ENCODE assay signal across 9 cellular contexts in genomic region chr1:236063551-236063918, GRCh38. TPM values are rescaled to one million over a fixed set of nuclear protein-coding genes. Genes with fewer than 3 reads are reported as not detected.
A peak's percentile ranks its signal among the peaks of the same experiment; 100 is the strongest.
DNase-seq lines count a peak whose midpoint lies in the region; ATAC-seq and TF ChIP-seq lines count a peak whose summit lies in the region.
"Had no signal": no experiment of that assay in that cellular context is flagged by ENCODE, and none has a peak within 500 bp of the region (broad histone marks: within the 10 kb centered on the region; RNA-seq: fewer than 3 reads in every experiment).

No MANE protein-coding gene starts in this region.

- TF ChIP-seq CTCF in IMR-90 (conservative IDR thresholded peaks at IDR 0.05; ENCODE audit: low read depth, low read length) (no peak), epithelial cell of proximal tubule (conservative IDR thresholded peaks at IDR 0.05; ENCODE audit: low read depth, low read length) (no peak), nephron (IDR thresholded peaks at IDR 0.05; ENCODE audit: unreplicated experiment in 3 of 3) (no peak)

- ATAC-seq in IMR-90 (ENCODE audit: low read depth) = no peak

- H2AK9ac ChIP-seq in IMR-90 (replicated peaks; ENCODE audit: low read depth, low read length, poor library complexity) = peak overlapping the region; percentile 91

- peak overlapping the region; percentile 73 for H3K9ac ChIP-seq in IMR-90 (ENCODE audit: low read depth, low read length)

- H3K56ac ChIP-seq in IMR-90 (ENCODE audit: extremely low read depth, insufficient read depth, low read length) = peak overlapping the region; percentile 74

- peak overlapping the region; percentile 70 for H3K4ac ChIP-seq in IMR-90 (ENCODE audit: low read depth, low read length)

- POLR2A ChIA-PET in IMR-90 (lab: Charles Lee; ENCODE audit: unreplicated experiment) = no interaction called here

- peak overlapping the region; percentile 65; the same call in 1 of the 2 replicates for H2AK5ac ChIP-seq in IMR-90 (ENCODE audit: low read depth, low read length)

- peak overlapping the region; percentile 67 for H3K14ac ChIP-seq in IMR-90 (replicated peaks; ENCODE audit: low read depth, low read length)

- peaks cover 51% of the 10 kb centered on the region for H3K4me1 Mint-ChIP-seq in nephron

- peak overlapping the region; percentile 9 for H2BK20ac ChIP-seq in IMR-90 (ENCODE audit: low read depth, low read length)

- H3K9me1 ChIP-seq in IMR-90 (ENCODE audit: insufficient read depth, low read length) = no peaks in the 10 kb centered on the region

- DNase-seq in IMR-90 (no peak), epithelial cell of proximal tubule (ENCODE audit: low read depth) (no peak), medulla oblongata (ENCODE audit: extremely low spot score) (no peak), NCI-H1694 (lab: John Stamatoyannopoulos, UW) (no peak), NCI-H524 (lab: John Stamatoyannopoulos, UW) (no peak), HK-2 (ENCODE audit: unreplicated experiment) (no peak)
- DNase-seq: central memory CD4-positive, alpha-beta T cell had no signal

- peaks cover 8% of the 10 kb centered on the region for H3K36me3 ChIP-seq in ACC112 (ENCODE audit: insufficient read depth, low read length)
- no peaks in the 10 kb centered on the region for H3K36me3 ChIP-seq in IMR-90 (ENCODE audit: control insufficient read depth, insufficient read depth, low read length)

- BruUV-seq in IMR-90 (replicated peaks; lab: Mats Ljungman, UMichigan) = no TSS peak

- H3K27ac Mint-ChIP-seq in nephron = peak overlapping the region; percentile 94 to 97 (median 97)

- peak overlapping the region; percentile 90 for H2AFZ ChIP-seq in ACC112 (ENCODE audit: low read length, unreplicated experiment)
- H2AFZ ChIP-seq in IMR-90 (replicated peaks; ENCODE audit: low read length, poor library complexity) = peak overlapping the region; percentile 97

- peak overlapping the region; percentile 44 for H2BK120ac ChIP-seq in IMR-90 (ENCODE audit: low read depth, low read length)

- peak overlapping the region; percentile 55 for H4K91ac ChIP-seq in IMR-90 (ENCODE audit: insufficient read depth, low read depth, low read length)

- peaks cover 15% of the 10 kb centered on the region for H3K36me3 Mint-ChIP-seq in nephron (ENCODE audit: low read depth)

- no peaks in the 10 kb centered on the region for H4K20me1 ChIP-seq in IMR-90 (ENCODE audit: insufficient read depth, low read length)

- H3K4me3 Mint-ChIP-seq in nephron = peak overlapping the region; percentile 87 to 93 (median 92)

- intact Hi-C loops in IMR-90 (cut with micrococcal nuclease) = no loop called here

- 0 out of 3 replicates have a peak overlapping the region, but pooled peaks have one; percentile 1 for H2BK15ac ChIP-seq in IMR-90 (ENCODE audit: low read depth, low read length)

- H3K27me3 ChIP-seq in ACC112 (ENCODE audit: insufficient read depth, low read length) (no peaks in the 10 kb centered on the region), IMR-90 (ENCODE audit: control insufficient read depth, insufficient read depth, low read length) (no peaks in the 10 kb centered on the region)

- no peak for TF ChIP-seq POLR2A in IMR-90 (IDR thresholded peaks at IDR 0.05; ENCODE audit: low read depth, low read length)

- H3K79me2 ChIP-seq in ACC112 (ENCODE audit: control insufficient read depth, insufficient read depth, low read length, unreplicated experiment) = peaks cover 34% of the 10 kb centered on the region

- peak overlapping the region; percentile 75 for H3K4me2 ChIP-seq in IMR-90 (ENCODE audit: low read depth, low read length)

- dilution Hi-C loops in IMR-90 (cut with HindIII; ENCODE audit: low sequenced_read_pairs, unreplicated experiment) = no loop called here

- peak overlapping the region; percentile 36 for H2BK5ac ChIP-seq in IMR-90 (ENCODE audit: low read depth, low read length, poor library complexity, severe bottlenecking)

- no peak overlapping the region for H4K5ac ChIP-seq in IMR-90 (ENCODE audit: low read depth, low read length)

- H3K4me1 ChIP-seq in ACC112 (ENCODE audit: control insufficient read depth, insufficient read depth, low read length, unreplicated experiment) (peaks cover 11% of the 10 kb centered on the region), IMR-90 (ENCODE audit: control insufficient read depth, insufficient read depth, low read length) (peaks cover 5% of the 10 kb centered on the region)

- H4K8ac ChIP-seq in IMR-90 (ENCODE audit: low read depth in 2 of 2, low read length in 2 of 2) = peak overlapping the region; percentile 3 to 64; a peak in 3 of 4 replicates

- H3K9me3 ChIP-seq in IMR-90 (ENCODE audit: control insufficient read depth, insufficient read depth, low read length) = no peaks in the 10 kb centered on the region

- peak overlapping the region; percentile 94 for H3K4me3 ChIP-seq in ACC112 (ENCODE audit: low read depth, low read length)
- H3K4me3 ChIP-seq in IMR-90 (ENCODE audit: insufficient read depth, low read depth, low read length) = peak overlapping the region; percentile 78
- peak overlapping the region; percentile 70 for H3K4me3 ChIP-seq in epithelial cell of proximal tubule (ENCODE audit: low read depth, low read length)

- H3K9me3 Mint-ChIP-seq in nephron = no peaks in the 10 kb centered on the region

- peak overlapping the region; percentile 0; the same call in 1 of the 2 replicates for H3K18ac ChIP-seq in IMR-90 (ENCODE audit: low read depth, low read length)

- WGBS in IMR-90 (ENCODE audit: extremely low coverage in 2 of 2, insufficient read length in 1 of 2), 2 experiments = no CpG with 5 or more reads among the region's 6 CpGs

- H3K27ac ChIP-seq in ACC112 (ENCODE audit: low read depth, low read length) = peak overlapping the region; percentile 46; the same call in 1 of the 2 replicates
- peak overlapping the region; percentile 50 for H3K27ac ChIP-seq in IMR-90 (ENCODE audit: insufficient read depth, low read length)

- CTCF ChIA-PET in IMR-90 (lab: Yijun Ruan, JAX) = no interaction called here

- peak overlapping the region; percentile 66 for H3K23ac ChIP-seq in IMR-90 (ENCODE audit: low read depth, low read length)

- H3K79me1 ChIP-seq in IMR-90 (ENCODE audit: low read depth in 1 of 2, low read length in 2 of 2) = peaks cover 30 to 32% of the 10 kb centered on the region in 2 experiments

- no peak for TF ChIP-seq RAD21 in IMR-90 (IDR thresholded peaks at IDR 0.05; ENCODE audit: low read length)

- in situ Hi-C loops in IMR-90 (cut with MboI; ENCODE audit: low sequenced_read_pairs) = no loop called here

- H3K27me3 Mint-ChIP-seq in nephron (ENCODE audit: low read depth) = no peaks in the 10 kb centered on the region

TF ChIP-seq in IMR-90, 13 proteins besides CTCF, POLR2A, EP300 and RAD21:
- TF ChIP-seq ELK1 (IDR thresholded peaks at IDR 0.05; ENCODE audit: borderline replicate concordance, low read depth, low read length) (no peak), BHLHE40 (IDR thresholded peaks at IDR 0.05; ENCODE audit: low read depth, low read length) (no peak)

RNA-seq across cellular contexts. Expression of gene NID1, which starts 1.4 kb away (rescaled TPM):
- total RNA-seq in IMR-90 (2012; rRNA removed) = 21.9 and 23.9 TPM in 2 replicates
- polyA plus RNA-seq in IMR-90 (2012; rRNA removed) = 80.8 and 83.3 TPM in 2 replicates
- 47.5 and 63.2 TPM in 2 replicates for polyA plus RNA-seq in IMR-90 (2012; cell fraction: cytosol; rRNA removed)
- polyA plus RNA-seq in IMR-90 (2012; cell fraction: nucleus; rRNA removed; ENCODE audit: low replicate concordance) = 33.2 and 41.3 TPM in 2 replicates
- 19.2 and 23.2 TPM in 2 replicates for total RNA-seq in epithelial cell of proximal tubule
